Comparison of ENCODE assay signal across 10 cellular contexts in genomic region chr6:160041608-160042007, GRCh38.
DNase-seq lines count a peak whose midpoint lies in the region; ATAC-seq, FAIRE-seq and TF ChIP-seq lines count a peak whose summit lies in the region.
"Had no signal": no experiment of that assay in that cellular context is flagged by ENCODE, and none has a peak within 500 bp of the region (broad histone marks: within the 10 kb centered on the region; RNA-seq: fewer than 3 reads in every experiment).

No MANE protein-coding gene starts in this region.

- H3K36me3 ChIP-seq in K562 (ENCODE audit: control insufficient read depth, insufficient read depth, low read length), result peaks cover 92% of the 10 kb centered on the region
- H3K36me3 ChIP-seq in upper lobe of left lung, result peaks cover 15 to 79% (median 60%) of the 10 kb centered on the region in 4 donors

- H3K27me3 ChIP-seq in K562 (ENCODE audit: control insufficient read depth in 2 of 2, insufficient read depth in 2 of 2, low read length in 2 of 2), result no peaks in the 10 kb centered on the region
- H3K27me3 ChIP-seq in upper lobe of left lung, result no peaks in the 10 kb centered on the region
- H3K27me3 ChIP-seq: BLaER1 treated with 17β-estradiol and CSF1 and Interleukin-3, amounts not matched to agents 10 nM and 100 nM had no signal

- intact Hi-C loops in activated CD4-positive, alpha-beta memory T cell treated with anti-CD3 and anti-CD28 coated beads for 36 hours (cut with micrococcal nuclease), result no loop called here
- intact Hi-C loops in K562 (cut with micrococcal nuclease) (loop anchor here (5.0 to 10.0 kb wide), 2 partner anchors 69 to 157 kb away; no protein-coding TSS in a partner anchor), left colon (cut with DNase I, micrococcal nuclease) (no loop called here)

- in situ Hi-C loops in K562 (cut with MboI), result no loop called here

- no peak overlapping the region for H3K9ac ChIP-seq in K562 (ENCODE audit: insufficient read depth in 1 of 2, low read depth in 2 of 2, low read length in 2 of 2)
- H3K9ac ChIP-seq: BLaER1 treated with 17β-estradiol and CSF1 and Interleukin-3, amounts not matched to agents 10 nM and 100 nM had no signal

- peaks cover 30% of the 10 kb centered on the region for H3K4me1 Mint-ChIP-seq in activated CD4-positive, alpha-beta memory T cell treated with anti-CD3 and anti-CD28 coated beads, Interleukin-2, amount 10 ng/mL, durations not matched to agents 7 days and 5 days
- peaks cover 5% of the 10 kb centered on the region for H3K4me1 Mint-ChIP-seq in activated CD4-positive, alpha-beta memory T cell treated with anti-CD3 and anti-CD28 coated beads for 36 hours (ENCODE audit: low read depth)

- no peak overlapping the region for H3K4me2 ChIP-seq in K562 (ENCODE audit: insufficient read depth, low read length)
- H3K4me2 ChIP-seq: BLaER1 treated with 17β-estradiol and CSF1 and Interleukin-3, amounts not matched to agents 10 nM and 100 nM had no signal

- TF ChIP-seq POLR2A in K562 (conservative IDR thresholded peaks at IDR 0.05) (no peak), upper lobe of left lung (IDR thresholded peaks at IDR 0.05) (no peak)

- no TSS peak for BruUV-seq in K562 (replicated peaks; lab: Mats Ljungman, UMichigan)

- TF ChIP-seq CTCF in K562 (IDR thresholded peaks at IDR 0.05 in 2 of 3, conservative IDR thresholded peaks at IDR 0.05 in 1 of 3; ENCODE audit: insufficient read depth in 2 of 3, low read depth in 1 of 3, low read length in 3 of 3), result no peak
- TF ChIP-seq CTCF in upper lobe of left lung (IDR thresholded peaks at IDR 0.05), result peak in 3 of 6 experiments; percentile 12 to 57 (median 35)

- no peak overlapping the region for H2AFZ ChIP-seq in K562 (ENCODE audit: low read depth, low read length)

- H3K36me3 Mint-ChIP-seq in activated CD4-positive, alpha-beta memory T cell treated with anti-CD3 and anti-CD28 coated beads, Interleukin-2, amount 10 ng/mL, durations not matched to agents 7 days and 5 days (ENCODE audit: low read depth), result peaks cover 74% of the 10 kb centered on the region
- H3K36me3 Mint-ChIP-seq in activated CD4-positive, alpha-beta memory T cell treated with anti-CD3 and anti-CD28 coated beads for 36 hours, result peaks cover 47% of the 10 kb centered on the region

- H3K9me1 ChIP-seq in K562 (ENCODE audit: control insufficient read depth, insufficient read depth, low read length), result peaks cover 3% of the 10 kb centered on the region

- no peak for FAIRE-seq in K562 (lab: Jason Lieb, UNC)
- FAIRE-seq: endometrium had no signal

- no peaks in the 10 kb centered on the region for H3K9me3 Mint-ChIP-seq in activated CD4-positive, alpha-beta memory T cell treated with anti-CD3 and anti-CD28 coated beads, Interleukin-2, amount 10 ng/mL, durations not matched to agents 7 days and 5 days
- H3K9me3 Mint-ChIP-seq in activated CD4-positive, alpha-beta memory T cell treated with anti-CD3 and anti-CD28 coated beads for 36 hours, result no peaks in the 10 kb centered on the region

- H3K4me3 ChIP-seq in K562 (no peak overlapping the region), upper lobe of left lung (no peak overlapping the region)
- H3K4me3 ChIP-seq: BLaER1 treated with 17β-estradiol and CSF1 and Interleukin-3, amounts not matched to agents 10 nM and 100 nM had no signal

- H3K4me3 Mint-ChIP-seq in activated CD4-positive, alpha-beta memory T cell treated with anti-CD3 and anti-CD28 coated beads, Interleukin-2, amount 10 ng/mL, durations not matched to agents 7 days and 5 days, result no peak overlapping the region
- H3K4me3 Mint-ChIP-seq in activated CD4-positive, alpha-beta memory T cell treated with anti-CD3 and anti-CD28 coated beads for 36 hours, result no peak overlapping the region

- TF ChIP-seq EP300 in K562 (IDR thresholded peaks at IDR 0.05; ENCODE audit: low read length), result no peak
- TF ChIP-seq EP300 in upper lobe of left lung (IDR thresholded peaks at IDR 0.05), result no peak

- no peak for DNase-seq in activated CD4-positive, alpha-beta memory T cell treated with anti-CD3 and anti-CD28 coated beads, Interleukin-2, amount 10 ng/mL, durations not matched to agents 7 days and 5 days
- no peak for DNase-seq in activated CD4-positive, alpha-beta memory T cell treated with anti-CD3 and anti-CD28 coated beads for 36 hours
- DNase-seq in K562 (ENCODE audit: extremely low read depth in 1 of 4, low spot score in 3 of 4) (no peak), left colon (no peak), upper lobe of left lung (peak in 1 of 2 donors; percentile 88), NK-92 (lab: John Stamatoyannopoulos, UW; ENCODE audit: unreplicated experiment) (no peak)
- no peak for DNase-seq in stimulated activated CD4-positive, alpha-beta T cell treated with anti-CD3 and anti-CD28 coated beads, Interleukin-4, amount 100 ng/mL, for 24 hours

- CTCF ChIA-PET in activated CD4-positive, alpha-beta memory T cell treated with anti-CD3 and anti-CD28 coated beads, Interleukin-2, amount 10 ng/mL, durations not matched to agents 7 days and 5 days (lab: Charles Lee), result no interaction called here
- CTCF ChIA-PET in activated CD4-positive, alpha-beta memory T cell treated with anti-CD3 and anti-CD28 coated beads for 36 hours (lab: Charles Lee), result no interaction called here
- CTCF ChIA-PET in K562 (lab: Yijun Ruan, JAX; ENCODE audit: low intra/inter-chr PET ratio), result no interaction called here

- no peaks in the 10 kb centered on the region for H3K27me3 Mint-ChIP-seq in activated CD4-positive, alpha-beta memory T cell treated with anti-CD3 and anti-CD28 coated beads, Interleukin-2, amount 10 ng/mL, durations not matched to agents 7 days and 5 days
- H3K27me3 Mint-ChIP-seq in activated CD4-positive, alpha-beta memory T cell treated with anti-CD3 and anti-CD28 coated beads for 36 hours, result no peaks in the 10 kb centered on the region

- POLR2A ChIA-PET in activated CD4-positive, alpha-beta memory T cell treated with anti-CD3 and anti-CD28 coated beads, Interleukin-2, amount 10 ng/mL, durations not matched to agents 7 days and 5 days (lab: Charles Lee), result interaction anchor here (0.9 to 1.2 kb wide), 2 partner anchors 65 to 74 kb away, joined by 3 to 4 read pairs; no protein-coding TSS in a partner anchor
- POLR2A ChIA-PET in activated CD4-positive, alpha-beta memory T cell treated with anti-CD3 and anti-CD28 coated beads for 36 hours (lab: Charles Lee), result no interaction called here
- POLR2A ChIA-PET in K562 (lab: Yijun Ruan, JAX), result interaction anchor here (0.6 kb wide), 1 partner anchor 50 kb away, joined by 6 read pairs; no protein-coding TSS in a partner anchor

- WGBS in K562 (ENCODE audit: insufficient coverage, low coverage, missing lambda C conversion rate), result 74% methylated on average over 6 of the region's 6 CpGs
- WGBS in upper lobe of left lung, 2 donors, result 62 to 80% methylated on average over 6 of the region's 6 CpGs

- H3K27ac ChIP-seq in K562 (ENCODE audit: extremely low read depth, low read depth, low read length), result 0 out of 3 replicates have a peak overlapping the region, but pooled peaks have one; percentile 13
- H3K27ac ChIP-seq in upper lobe of left lung, result peak overlapping the region in 1 of 4 donors; percentile 5
- H3K27ac ChIP-seq: BLaER1 treated with 17β-estradiol and CSF1 and Interleukin-3, amounts not matched to agents 10 nM and 100 nM had no signal

- H3K79me2 ChIP-seq in K562 (ENCODE audit: control insufficient read depth, insufficient read depth, low read length), result no peaks in the 10 kb centered on the region

- peaks cover 5 to 9% of the 10 kb centered on the region in 2 experiments; a peak in 3 of 5 replicates for H3K4me1 ChIP-seq in K562 (replicated peaks in 1 of 2; ENCODE audit: control insufficient read depth in 2 of 2, insufficient read depth in 2 of 2, low read length in 2 of 2)
- peaks cover 3 to 14% (median 6%) of the 10 kb centered on the region in 4 donors for H3K4me1 ChIP-seq in upper lobe of left lung
- H3K4me1 ChIP-seq: BLaER1 treated with 17β-estradiol and CSF1 and Interleukin-3, amounts not matched to agents 10 nM and 100 nM had no signal

- H4K20me1 ChIP-seq in K562 (replicated peaks; ENCODE audit: control insufficient read depth, insufficient read depth, low read length), result no peaks in the 10 kb centered on the region

- ATAC-seq in K562, result peak; percentile 56
- ATAC-seq in left colon, result peak; percentile 56
- ATAC-seq in upper lobe of left lung (ENCODE audit: low FRiP score in 2 of 2), result peak; percentile 58 to 83
- ATAC-seq in HG03565 (IDR thresholded peaks at IDR 0.05; ENCODE audit: unreplicated experiment), result no peak

- no peak for TF ChIP-seq RAD21 in K562 (CRISPR knock-in tag; conservative IDR thresholded peaks at IDR 0.05 in 1 of 2, IDR thresholded peaks at IDR 0.05 in 1 of 2)

- peak overlapping the region; percentile 14 for H3K27ac Mint-ChIP-seq in activated CD4-positive, alpha-beta memory T cell treated with anti-CD3 and anti-CD28 coated beads, Interleukin-2, amount 10 ng/mL, durations not matched to agents 7 days and 5 days
- no peak overlapping the region for H3K27ac Mint-ChIP-seq in activated CD4-positive, alpha-beta memory T cell treated with anti-CD3 and anti-CD28 coated beads for 36 hours

- H3K9me3 ChIP-seq in K562 (replicated peaks; ENCODE audit: control insufficient read depth, insufficient read depth, low read depth, low read length), result no peaks in the 10 kb centered on the region
- no peaks in the 10 kb centered on the region for H3K9me3 ChIP-seq in upper lobe of left lung
- H3K9me3 ChIP-seq: BLaER1 treated with 17β-estradiol and CSF1 and Interleukin-3, amounts not matched to agents 10 nM and 100 nM had no signal

TF ChIP-seq in K562, 482 proteins besides CTCF, POLR2A, EP300 and RAD21 (continues in another document):
- TF ChIP-seq PML (IDR thresholded peaks at IDR 0.05; ENCODE audit: low read length) (no peak), BMI1 (IDR thresholded peaks at IDR 0.05; ENCODE audit: low read length) (no peak), CHD1 (IDR thresholded peaks at IDR 0.05; ENCODE audit: low read length) (no peak), SRSF9 (IDR thresholded peaks at IDR 0.05; ENCODE audit: borderline replicate concordance, low read depth, low read length) (no peak), TCF7L2 (IDR thresholded peaks at IDR 0.05; ENCODE audit: low read depth, low read length) (no peak), GTF2B (IDR thresholded peaks at IDR 0.05; ENCODE audit: extremely low read depth, insufficient read length) (no peak), L3MBTL2 (IDR thresholded peaks at IDR 0.05) (no peak), NFIC (IDR thresholded peaks at IDR 0.05) (no peak), TEAD2 (tag; IDR thresholded peaks at IDR 0.05) (no peak), BHLHE40 (IDR thresholded peaks at IDR 0.05; ENCODE audit: low read length) (no peak), FOXJ3 (CRISPR knock-in tag; IDR thresholded peaks at IDR 0.05) (no peak), ZBTB7A (IDR thresholded peaks at IDR 0.05; ENCODE audit: borderline replicate concordance, control insufficient read depth, low read depth, low read length) (no peak)
